ENCODE assay signal across 8 cellular contexts in the genomic region with DNA sequence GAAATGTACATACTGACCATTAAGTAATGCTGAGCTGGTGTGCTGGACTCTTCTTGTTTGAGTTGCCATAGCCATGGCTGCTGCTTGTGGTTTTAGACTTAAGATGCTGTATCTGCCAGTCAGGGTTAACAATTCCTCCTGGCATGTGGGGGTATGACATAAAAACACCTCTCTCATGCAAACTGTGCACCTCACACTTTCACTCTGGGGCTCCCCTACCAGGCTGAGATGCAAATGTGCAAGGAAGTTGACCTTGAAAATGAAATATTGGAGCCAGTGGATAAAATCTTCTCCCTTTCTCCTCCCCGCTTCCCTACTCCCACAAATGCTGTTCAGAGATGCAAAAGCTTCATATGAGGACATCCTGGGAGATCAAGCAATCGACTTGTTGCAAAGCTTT.
"Had no signal": no experiment of that assay in that cellular context is flagged by ENCODE, and none has a peak within 500 bp of the region (broad histone marks: within the 10 kb centered on the region; RNA-seq: fewer than 3 reads in every experiment).

No MANE protein-coding gene starts in this region.

- H3K36me3 ChIP-seq: HAP-1 had no signal

- H3K4me3 ChIP-seq: GM23248, HAP-1 had no signal

- DNase-seq: GM23248, GOT3, H7, HFFc6, IMR-90 had no signal

- H3K27ac ChIP-seq: GM23248 had no signal

- H3K9ac ChIP-seq: GM23248 had no signal

- H3K4me1 ChIP-seq: HAP-1 had no signal

- ATAC-seq: HCT116 had no signal

- H2AFZ ChIP-seq: GM23248 had no signal

- H3K9me3 ChIP-seq: HAP-1 had no signal

- FAIRE-seq: HTR-8/SVneo had no signal
